In the genomic region with DNA sequence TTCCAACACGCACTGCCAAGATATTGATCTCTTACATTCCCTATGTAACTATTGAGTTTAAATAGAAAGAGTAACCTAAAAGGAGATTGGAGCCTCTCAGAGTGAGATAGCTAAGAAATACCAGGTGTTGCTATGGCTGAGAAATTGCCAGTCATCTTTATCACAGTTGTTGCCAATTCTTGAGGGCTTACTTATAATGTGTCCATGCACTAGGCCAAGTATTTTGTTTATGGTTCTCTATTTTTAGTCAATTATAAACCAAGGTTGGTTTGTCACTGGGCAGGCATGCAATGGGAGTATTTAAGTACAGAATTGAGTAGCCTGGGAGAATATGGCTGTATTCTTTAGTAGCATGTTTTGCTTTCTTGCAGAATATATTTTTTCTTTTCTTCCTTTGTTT, we compare ENCODE assay signal across 19 cellular contexts.
"Had no signal": no experiment of that assay in that cellular context is flagged by ENCODE, and none has a peak within 500 bp of the region (broad histone marks: within the 10 kb centered on the region; RNA-seq: fewer than 3 reads in every experiment).

No MANE protein-coding gene starts in this region.

- H3K27me3 Mint-ChIP-seq: naive B cell had no signal

- ATAC-seq: activated CD4-positive, CD25-positive, alpha-beta regulatory T cell treated with anti-CD3 and anti-CD28 coated beads, Interleukin-2, amount 50 U/mL, for 24 hours; activated naive CD4-positive, alpha-beta T cell treated with anti-CD3 and anti-CD28 coated beads, Interleukin-2, amount 50 U/mL, for 72 hours; activated T-cell treated with anti-CD3 and anti-CD28 coated beads, Interleukin-2, amount 50 U/mL, for 4 hours; foreskin keratinocyte; sciatic nerve had no signal

- H3K27ac Mint-ChIP-seq: activated naive CD4-positive, alpha-beta T cell treated with anti-CD3 and anti-CD28 coated beads, Interleukin-2, amount 50 U/mL, for 72 hours; mesothelial cell of epicardium; naive B cell; T-helper 2 cell treated with Interferon-gamma antibody and Interleukin-4, amounts not matched to agents 5 μg/mL and 100 μg/mL, for 36 hours had no signal

- H3K36me3 Mint-ChIP-seq: activated naive CD4-positive, alpha-beta T cell treated with anti-CD3 and anti-CD28 coated beads, Interleukin-2, amount 50 U/mL, for 72 hours; mesothelial cell of epicardium; naive B cell had no signal

- DNase-seq: activated CD4-positive, alpha-beta T cell treated with anti-CD3 and anti-CD28 coated beads, Interleukin-2, amount 50 U/mL, for 48 hours; activated effector memory CD4-positive, alpha-beta T cell treated with anti-CD3 and anti-CD28 coated beads, Interleukin-2, amount 50 U/mL, for 16 hours; activated T-cell treated with anti-CD3 and anti-CD28 coated beads, Interleukin-2, amount 50 U/mL, for 4 hours; amygdala; head of caudate nucleus; naive B cell; posterior cingulate gyrus; stimulated activated CD4-positive, alpha-beta T cell treated with anti-CD3 and anti-CD28 coated beads, Interleukin-12 subunit alpha, Interleukin-12 subunit beta, amount 100 ng/mL, for 4 hours; stimulated activated naive CD4-positive, alpha-beta T cell; substantia nigra; trophoblast cell had no signal

- H3K4me1 Mint-ChIP-seq: naive B cell had no signal

- H3K27me3 ChIP-seq: foreskin keratinocyte, neutrophil had no signal

- H3K4me3 Mint-ChIP-seq: activated T-cell treated with anti-CD3 and anti-CD28 coated beads, Interleukin-2, amount 50 U/mL, for 4 hours; mesothelial cell of epicardium; naive B cell; T-helper 2 cell treated with Interferon-gamma antibody and Interleukin-4, amounts not matched to agents 5 μg/mL and 100 μg/mL, for 36 hours had no signal

- H3K9me3 ChIP-seq: neutrophil had no signal

- H3K36me3 ChIP-seq: neutrophil had no signal

- H3K9me3 Mint-ChIP-seq: activated naive CD4-positive, alpha-beta T cell treated with anti-CD3 and anti-CD28 coated beads, Interleukin-2, amount 50 U/mL, for 72 hours; activated T-cell treated with anti-CD3 and anti-CD28 coated beads, Interleukin-2, amount 50 U/mL, for 4 hours; T-helper 2 cell treated with Interferon-gamma antibody and Interleukin-4, amounts not matched to agents 5 μg/mL and 100 μg/mL, for 36 hours had no signal

- FAIRE-seq: islet of Langerhans had no signal

- H3K27ac ChIP-seq: foreskin keratinocyte, neutrophil had no signal
